ENCODE assay signal across 21 cellular contexts in the genomic region with DNA sequence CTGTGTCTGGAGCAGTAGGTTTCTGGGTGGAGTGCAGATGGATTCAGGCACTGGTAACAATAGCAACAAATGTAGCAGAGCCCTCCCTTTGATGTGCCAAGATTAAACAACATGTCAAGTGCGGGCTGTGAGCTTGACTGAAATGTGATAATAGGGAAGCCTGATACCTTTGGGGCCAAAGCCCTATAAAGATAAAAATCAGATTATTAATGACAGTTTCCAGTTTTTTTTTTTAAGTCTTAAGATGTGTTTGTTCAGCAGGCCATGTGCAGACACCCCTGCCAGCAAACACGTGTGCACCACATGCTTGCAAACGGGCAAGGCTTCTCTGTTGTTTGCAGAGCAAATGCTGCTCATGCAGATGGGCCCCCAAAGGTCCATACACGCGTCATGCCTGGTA.
DNase-seq lines count a peak whose midpoint lies in the region; TF ChIP-seq lines count a peak whose summit lies in the region.
"Had no signal": no experiment of that assay in that cellular context is flagged by ENCODE, and none has a peak within 500 bp of the region (broad histone marks: within the 10 kb centered on the region; RNA-seq: fewer than 3 reads in every experiment).

No MANE protein-coding gene starts in this region.

- H3K4me3 ChIP-seq in breast epithelium: no peak overlapping the region
- H3K4me3 ChIP-seq: ascending aorta, esophagus muscularis mucosa, tibial nerve had no signal

- H3K9me3 ChIP-seq in breast epithelium: no peaks in the 10 kb centered on the region
- H3K9me3 ChIP-seq: ascending aorta, esophagus muscularis mucosa, tibial nerve had no signal

- no peak for TF ChIP-seq CTCF in breast epithelium (IDR thresholded peaks at IDR 0.05)

- no peaks in the 10 kb centered on the region for H3K27me3 ChIP-seq in breast epithelium
- H3K27me3 ChIP-seq: ascending aorta, esophagus muscularis mucosa, tibial nerve had no signal

- intact Hi-C loops in breast epithelium (cut with DNase I; ENCODE audit: low total_unique reads): loop anchor here (10.0 kb wide), 1 partner anchor 617 kb away; no protein-coding TSS in a partner anchor

- H3K27ac ChIP-seq in breast epithelium: no peak overlapping the region
- H3K27ac ChIP-seq: ascending aorta, esophagus muscularis mucosa, tibial nerve had no signal

- H3K4me1 ChIP-seq in breast epithelium: no peaks in the 10 kb centered on the region

- TF ChIP-seq POLR2A in breast epithelium (IDR thresholded peaks at IDR 0.05): no peak

- H3K36me3 ChIP-seq in breast epithelium: no peaks in the 10 kb centered on the region
- H3K36me3 ChIP-seq: ascending aorta, esophagus muscularis mucosa, tibial nerve had no signal

- DNase-seq in COLO668 (lab: John Stamatoyannopoulos, UW; ENCODE audit: unreplicated experiment): peak; percentile 29
- DNase-seq in DMS79 treated with DMSO at 0.1 percent for 48 hours (lab: John Stamatoyannopoulos, UW): peak; percentile 67
- peak; percentile 64 for DNase-seq in NCI-H2171 (lab: John Stamatoyannopoulos, UW)
- DNase-seq in islet precursor cell: peak; percentile 32
- DNase-seq in T1000 (lab: John Stamatoyannopoulos, UW): no peak
- no peak for DNase-seq in breast epithelium (ENCODE audit: low spot score in 2 of 2)
- no peak for DNase-seq in GM19240 (ENCODE audit: insufficient read length, low spot score)
- DNase-seq in effector CD4-positive, alpha-beta T cell: no peak
- DNase-seq: CD4-positive, CD25-positive, alpha-beta regulatory T cell; cerebellar nuclear complex; DND-41; effector CD8-positive, alpha-beta T cell; KG1; left cardiac atrium; midbrain; MV-4-11; NCI-H226; SW 1271 had no signal

Comparison
In these comparisons a context has a peak if more than half of its experiments do, and no peak if none do; other contexts are left out.
1. DNase-seq: peak in COLO668 (single experiment), DMS79 treated with DMSO at 0.1 percent for 48 hours (single experiment), NCI-H2171 (single experiment) and islet precursor cell (single experiment); none in T1000 (single experiment), breast epithelium (0 of 2), GM19240 (single experiment) and effector CD4-positive, alpha-beta T cell (single experiment).